Comparison of ENCODE assay signal across 21 cellular contexts in the genomic region with DNA sequence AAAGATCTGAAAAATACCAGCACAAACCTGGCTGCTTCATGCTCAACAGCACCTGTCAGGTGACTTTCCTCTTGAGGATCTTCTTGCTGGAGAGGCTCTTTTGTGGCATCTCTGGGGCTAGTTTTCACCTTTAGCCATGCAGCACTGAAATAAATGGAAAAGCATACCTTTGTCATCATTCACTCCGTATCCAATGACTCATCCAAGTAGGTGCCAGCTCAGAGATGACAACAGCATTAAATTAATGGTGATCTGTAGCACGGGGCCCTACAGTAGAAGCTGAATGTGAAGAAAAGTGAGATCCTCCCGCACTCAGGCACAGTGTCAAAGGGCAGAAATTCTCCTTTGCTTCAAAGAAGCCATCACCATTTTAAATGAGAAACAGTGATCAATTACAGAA. TPM values are rescaled to one million over a fixed set of nuclear protein-coding genes. Genes with fewer than 3 reads are reported as not detected.
DNase-seq lines count a peak whose midpoint lies in the region; ATAC-seq, FAIRE-seq and TF ChIP-seq lines count a peak whose summit lies in the region.
"Had no signal": no experiment of that assay in that cellular context is flagged by ENCODE, and none has a peak within 500 bp of the region (broad histone marks: within the 10 kb centered on the region; RNA-seq: fewer than 3 reads in every experiment).

No MANE protein-coding gene starts in this region.

- ATAC-seq in right lobe of liver (no peak), HG02840 (IDR thresholded peaks at IDR 0.05; ENCODE audit: low FRiP score, unreplicated experiment) (no peak)
- ATAC-seq: activated naive CD8-positive, alpha-beta T cell treated with anti-CD3 and anti-CD28 coated beads, Interleukin-2, amount 50 U/mL, for 24 hours; Right ventricle myocardium inferior; sciatic nerve; T-cell had no signal

- H3K9me3 ChIP-seq in keratinocyte (ENCODE audit: control insufficient read depth, low read depth, low read length) (no peaks in the 10 kb centered on the region), right lobe of liver (no peaks in the 10 kb centered on the region)
- H3K9me3 ChIP-seq: tibial artery had no signal

- dilution Hi-C loops in keratinocyte (cut with MboI; ENCODE audit: extremely low pct_ligation_motif_present, low sequenced_read_pairs), result no loop called here

- H3K4me3 ChIP-seq in astrocyte of the spinal cord (ENCODE audit: low read depth, low read length) (no peak overlapping the region), keratinocyte (ENCODE audit: control insufficient read depth in 2 of 3, extremely low read depth in 1 of 3, insufficient read depth in 2 of 3, low read depth in 1 of 3, low read length in 3 of 3) (no peak overlapping the region), right lobe of liver (no peak overlapping the region)
- H3K4me3 ChIP-seq: lung, tibial artery had no signal

- TF ChIP-seq POLR2A in right lobe of liver (IDR thresholded peaks at IDR 0.05), result no peak

- H2AFZ ChIP-seq in keratinocyte (ENCODE audit: control insufficient read depth, low read length), result no peak overlapping the region

- H3K4me2 ChIP-seq in keratinocyte (ENCODE audit: control insufficient read depth, extremely low read depth, insufficient read depth, low read depth, low read length), result no peak overlapping the region

- DNase-seq in Daoy (ENCODE audit: low read depth), result peak; percentile 35
- DNase-seq in NCI-H226, result peak; percentile 29
- peak; percentile 22 for DNase-seq in astrocyte of the spinal cord (ENCODE audit: low read depth, low spot score)
- DNase-seq in keratinocyte (ENCODE audit: low read depth, low spot score), result peak; percentile 15
- no peak for DNase-seq in retina
- DNase-seq in right lobe of liver, result no peak
- no peak for DNase-seq in islet precursor cell
- DNase-seq: activated CD4-positive, alpha-beta T cell treated with anti-CD3 and anti-CD28 coated beads for 48 hours; activated naive CD8-positive, alpha-beta T cell treated with anti-CD3 and anti-CD28 coated beads, Interleukin-2, amount 50 U/mL, for 24 hours; CD8-positive, alpha-beta memory T cell; dermis blood vessel endothelial cell; NCI-H1930; NCI-H446 treated with DMSO at 0.1 percent for 48 hours; stimulated activated naive CD4-positive, alpha-beta T cell treated with Interleukin-2 at 50 U/mL for 16 hours; T-cell; tibial artery had no signal

- 100% methylated on average over 3 of the region's 3 CpGs for WGBS in right lobe of liver (ENCODE audit: insufficient coverage, low coverage, low lambda C conversion rate, missing lambda C conversion rate)

- FAIRE-seq in keratinocyte (lab: Jason Lieb, UNC), result peak; percentile 94
- FAIRE-seq: H1 had no signal

- H3K36me3 ChIP-seq in keratinocyte (ENCODE audit: control insufficient read depth in 2 of 2, extremely low read depth in 1 of 2, insufficient read depth in 2 of 2, low read length in 2 of 2) (peaks cover 9 to 45% of the 10 kb centered on the region in 2 experiments), right lobe of liver (peaks cover 0 to 23% (median 12%) of the 10 kb centered on the region in 4 donors)

- H3K4me1 ChIP-seq in keratinocyte (ENCODE audit: control insufficient read depth, extremely low read depth, insufficient read depth, low read length) (peaks cover 10% of the 10 kb centered on the region), right lobe of liver (no peaks in the 10 kb centered on the region)

- H3K27me3 ChIP-seq in keratinocyte (ENCODE audit: control insufficient read depth, extremely low read depth, insufficient read depth, low read length) (no peaks in the 10 kb centered on the region), right lobe of liver (no peaks in the 10 kb centered on the region)
- H3K27me3 ChIP-seq: tibial artery had no signal

- no peaks in the 10 kb centered on the region for H4K20me1 ChIP-seq in keratinocyte (ENCODE audit: control insufficient read depth, extremely low read depth, insufficient read depth, low read length)

- no peaks in the 10 kb centered on the region for H3K79me2 ChIP-seq in keratinocyte (ENCODE audit: control insufficient read depth, insufficient read depth, low read length)

- TF ChIP-seq CTCF in astrocyte of the spinal cord (IDR thresholded peaks at IDR 0.05; ENCODE audit: low read depth, low read length), result no peak
- no peak for TF ChIP-seq CTCF in keratinocyte (optimal IDR thresholded peaks at IDR 0.05 in 1 of 3, IDR thresholded peaks at IDR 0.05 in 1 of 3, conservative IDR thresholded peaks at IDR 0.05 in 1 of 3; ENCODE audit: extremely low read depth in 1 of 3, insufficient read depth in 2 of 3, low read length in 3 of 3)
- no peak for TF ChIP-seq CTCF in right lobe of liver (IDR thresholded peaks at IDR 0.05)

- in situ Hi-C loops in astrocyte of the spinal cord (cut with HindIII; ENCODE audit: low sequenced_read_pairs), result no loop called here

- no peaks in the 10 kb centered on the region for H3K9me1 ChIP-seq in keratinocyte (ENCODE audit: control insufficient read depth, extremely low read depth, insufficient read depth, low read length)

- no peak overlapping the region for H3K27ac ChIP-seq in keratinocyte (ENCODE audit: control insufficient read depth, insufficient read depth, low read length)
- no peak overlapping the region for H3K27ac ChIP-seq in right lobe of liver
- H3K27ac ChIP-seq: tibial artery had no signal

- intact Hi-C loops in right lobe of liver (cut with DNase I), result no loop called here

- H3K9ac ChIP-seq in keratinocyte (ENCODE audit: control insufficient read depth, extremely low read depth, insufficient read depth, low read length), result no peak overlapping the region

RNA-seq across cellular contexts. Expression of gene KIAA0753, which starts 32.2 kb away (rescaled TPM):
- 16.1 and 18.4 TPM in 2 replicates for total RNA-seq in Daoy (2014; rRNA removed; shearing (Covaris generic))
- polyA plus RNA-seq in keratinocyte, result 6.6 to 11.6 TPM (median 8.3 TPM) in 3 replicates
- polyA plus RNA-seq in keratinocyte (2011; ENCODE audit: low read depth), result 7.6 TPM
- polyA plus RNA-seq in keratinocyte (2011; cell fraction: cytosol; rRNA removed), result 6.6 and 8.5 TPM in 2 replicates
- 32.2 and 32.7 TPM in 2 replicates for polyA plus RNA-seq in keratinocyte (2011; cell fraction: nucleus; rRNA removed)
- 5.2 and 10.5 TPM in 2 replicates for polyA plus RNA-seq in keratinocyte (2012; ENCODE audit: low replicate concordance)
- 6.0 to 14.7 TPM (median 10.8 TPM) in 3 replicates for polyA minus RNA-seq in keratinocyte
- 3.8 TPM for polyA minus RNA-seq in keratinocyte (2011; cell fraction: cytosol; rRNA and poly(A)+ RNA removed)
- 13.2 and 27.2 TPM in 2 replicates for polyA minus RNA-seq in keratinocyte (2011; cell fraction: nucleus; rRNA and poly(A)+ RNA removed)
- total RNA-seq in right lobe of liver, result 1 to 10 TPM; 3.7 to 6.5 (median 4.9) TPM

RNA-seq across cellular contexts. Expression of gene TXNDC17, which starts 32.5 kb away (rescaled TPM):
- 258 and 269 TPM in 2 replicates for total RNA-seq in Daoy (2014; rRNA removed; shearing (Covaris generic))
- 938 to 1,215 TPM (median 1,093 TPM) in 3 replicates for polyA plus RNA-seq in keratinocyte
- polyA plus RNA-seq in keratinocyte (2011; ENCODE audit: low read depth), result 70.7 TPM
- polyA plus RNA-seq in keratinocyte (2011; cell fraction: cytosol; rRNA removed), result 1,032 and 1,036 TPM in 2 replicates
- polyA plus RNA-seq in keratinocyte (2011; cell fraction: nucleus; rRNA removed), result 399 and 521 TPM in 2 replicates
- 274 and 954 TPM in 2 replicates for polyA plus RNA-seq in keratinocyte (2012; ENCODE audit: low replicate concordance)
- polyA minus RNA-seq in keratinocyte, result 120 to 199 TPM (median 154 TPM) in 3 replicates
- 458 TPM for polyA minus RNA-seq in keratinocyte (2011; cell fraction: cytosol; rRNA and poly(A)+ RNA removed)
- 35.1 and 35.3 TPM in 2 replicates for polyA minus RNA-seq in keratinocyte (2011; cell fraction: nucleus; rRNA and poly(A)+ RNA removed)
- total RNA-seq in right lobe of liver, result 100 to 1,000 TPM in 2 of 6 experiments, 10 to 100 TPM in 4; 50.4 to 204 (median 72.1) TPM

RNA-seq across cellular contexts. Expression of gene MED31, which starts 43.1 kb away (rescaled TPM):
- 32.0 and 36.5 TPM in 2 replicates for total RNA-seq in Daoy (2014; rRNA removed; shearing (Covaris generic))
- 21.7 to 49.0 TPM (median 30.6 TPM) in 3 replicates for polyA plus RNA-seq in keratinocyte
- polyA plus RNA-seq in keratinocyte (2011; ENCODE audit: low read depth), result 11.7 TPM
- polyA plus RNA-seq in keratinocyte (2011; cell fraction: cytosol; rRNA removed), result 17.8 and 43.6 TPM in 2 replicates
- 33.3 and 34.8 TPM in 2 replicates for polyA plus RNA-seq in keratinocyte (2011; cell fraction: nucleus; rRNA removed)
- 21.5 and 26.7 TPM in 2 replicates for polyA plus RNA-seq in keratinocyte (2012; ENCODE audit: low replicate concordance)
- polyA minus RNA-seq in keratinocyte, result 4.6 to 7.8 TPM (median 5.8 TPM) in 3 replicates
- polyA minus RNA-seq in keratinocyte (2011; cell fraction: cytosol; rRNA and poly(A)+ RNA removed), result 3.3 TPM
- polyA minus RNA-seq in keratinocyte (2011; cell fraction: nucleus; rRNA and poly(A)+ RNA removed), result 3.0 and 5.8 TPM in 2 replicates
- 10 to 100 TPM in 2 of 6 experiments, 1 to 10 TPM in 4; 3.5 to 10.7 (median 7.4) TPM for total RNA-seq in right lobe of liver

RNA-seq across cellular contexts. Expression of gene C17orf100, which starts 43.2 kb away (rescaled TPM):
- 0.06 and 0.71 TPM in 2 replicates for total RNA-seq in Daoy (2014; rRNA removed; shearing (Covaris generic))
- 0.49 to 0.72 TPM (median 0.53 TPM) in 3 replicates for polyA plus RNA-seq in keratinocyte
- polyA plus RNA-seq in keratinocyte (2011; ENCODE audit: low read depth), result not detected
- polyA plus RNA-seq in keratinocyte (2011; cell fraction: cytosol; rRNA removed), result 0.56 and 0.69 TPM in 2 replicates
- 0.65 and 0.78 TPM in 2 replicates for polyA plus RNA-seq in keratinocyte (2011; cell fraction: nucleus; rRNA removed)
- 1.5 and 2.1 TPM in 2 replicates for polyA plus RNA-seq in keratinocyte (2012; ENCODE audit: low replicate concordance)
- polyA minus RNA-seq in keratinocyte, result 0.10 to 0.23 TPM in 2 of 3 replicates, not detected in the other
- polyA minus RNA-seq in keratinocyte (2011; cell fraction: cytosol; rRNA and poly(A)+ RNA removed), result not detected
- polyA minus RNA-seq in keratinocyte (2011; cell fraction: nucleus; rRNA and poly(A)+ RNA removed), result 0.63 and 0.85 TPM in 2 replicates
- 1 to 10 TPM; 1.2 to 4.0 (median 1.9) TPM for total RNA-seq in right lobe of liver

RNA-seq across cellular contexts. Expression of gene PITPNM3, which starts 52.0 kb away (rescaled TPM):
- 0.33 and 0.51 TPM in 2 replicates for total RNA-seq in Daoy (2014; rRNA removed; shearing (Covaris generic))
- 7.7 to 13.6 TPM (median 8.3 TPM) in 3 replicates for polyA plus RNA-seq in keratinocyte
- polyA plus RNA-seq in keratinocyte (2011; ENCODE audit: low read depth), result 4.5 TPM
- polyA plus RNA-seq in keratinocyte (2011; cell fraction: cytosol; rRNA removed), result 7.1 and 10.9 TPM in 2 replicates
- polyA plus RNA-seq in keratinocyte (2011; cell fraction: nucleus; rRNA removed), result 19.5 and 25.2 TPM in 2 replicates
- polyA plus RNA-seq in keratinocyte (2012; ENCODE audit: low replicate concordance), result 9.0 and 9.4 TPM in 2 replicates
- 11.0 to 20.7 TPM (median 16.5 TPM) in 3 replicates for polyA minus RNA-seq in keratinocyte
- polyA minus RNA-seq in keratinocyte (2011; cell fraction: cytosol; rRNA and poly(A)+ RNA removed), result 16.3 TPM
- 15.8 and 17.8 TPM in 2 replicates for polyA minus RNA-seq in keratinocyte (2011; cell fraction: nucleus; rRNA and poly(A)+ RNA removed)
- total RNA-seq in right lobe of liver, result 1 to 10 TPM in 5 of 6 experiments, under 1 TPM in 1; 0.91 to 3.8 (median 1.2) TPM
- polyA plus RNA-seq: CD8-positive, alpha-beta memory T cell had no signal

Comparison
In these comparisons a context has a peak if more than half of its experiments do, and no peak if none do; other contexts are left out.
1. DNase-seq: peak in Daoy (single experiment), NCI-H226 (single experiment), astrocyte of the spinal cord (single experiment) and keratinocyte (single experiment); none in retina (single experiment), right lobe of liver (0 of 3) and islet precursor cell (single experiment).